In the genomic region with DNA sequence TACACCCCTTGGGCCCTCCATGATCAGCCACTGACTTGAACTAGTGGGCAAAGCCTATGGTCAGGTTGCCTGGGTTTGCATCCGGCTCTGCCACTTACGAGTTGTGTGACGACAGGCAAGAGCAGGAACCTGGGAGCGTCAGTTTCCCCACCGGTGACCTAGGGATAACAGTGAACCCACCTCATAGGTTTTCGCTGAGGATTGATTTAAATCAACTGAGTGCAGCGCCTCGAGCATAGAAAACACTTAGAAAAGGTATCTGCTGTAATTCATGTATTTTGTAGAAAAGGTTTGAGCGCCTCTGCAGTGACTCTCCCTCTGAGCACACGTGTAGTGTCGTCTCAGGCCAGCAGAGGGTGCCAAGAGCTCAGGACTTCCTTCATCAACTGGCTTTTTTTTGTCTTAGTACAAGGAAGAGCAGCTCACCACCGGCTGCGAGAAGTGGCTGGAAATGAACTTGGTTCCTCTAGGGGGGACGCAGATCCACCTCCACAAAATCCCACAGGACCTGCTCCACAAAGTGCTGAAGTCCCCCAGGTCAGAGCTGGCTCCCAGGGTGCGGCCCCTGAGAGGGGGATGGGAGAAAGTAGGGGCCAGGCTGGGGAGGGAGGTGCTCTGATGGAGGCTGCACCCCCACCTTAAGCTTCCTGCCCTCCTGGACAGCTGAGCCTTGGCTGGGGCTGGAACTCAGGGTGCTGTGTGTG, we compare ENCODE assay signal across 8 cellular contexts. TPM values are rescaled to one million over a fixed set of nuclear protein-coding genes. Genes with fewer than 3 reads are reported as not detected.
DNase-seq lines count a peak whose midpoint lies in the region; FAIRE-seq and TF ChIP-seq lines count a peak whose summit lies in the region.

No MANE protein-coding gene starts in this region.

- DNase-seq in D721Med (ENCODE audit: insufficient read length, low spot score) (peak; percentile 41), GOT3 (lab: John Stamatoyannopoulos, UW) (peak; percentile 51), NCI-H1048 (lab: John Stamatoyannopoulos, UW) (peak; percentile 13), T follicular helper cell (ENCODE audit: low read depth) (peak; percentile 37), amniotic epithelial cell (ENCODE audit: low read depth) (peak; percentile 63), left ventricle myocardium inferior (peak; percentile 63), putamen (ENCODE audit: low spot score) (peak; percentile 85), vagina (ENCODE audit: extremely low spot score in 2 of 2) (peak in 1 of 2 donors; percentile 85)

- no peak for FAIRE-seq in D721Med (lab: Jason Lieb, UNC)

- H3K27ac ChIP-seq in left ventricle myocardium inferior (replicated peaks) (no peak overlapping the region), vagina (no peak overlapping the region)

- intact Hi-C loops in left ventricle myocardium inferior (cut with micrococcal nuclease) (loop anchor here (2.0 to 5.0 kb wide), 3 partner anchors 44 to 269 kb away; no protein-coding TSS in a partner anchor), vagina (cut with DNase I) (loop anchor here (5.0 to 10.0 kb wide), 2 partner anchors 139 to 266 kb away; partner anchors contain the start of gene DMBT1)

- TF ChIP-seq CTCF in D721Med (IDR thresholded peaks at IDR 0.05; ENCODE audit: insufficient read depth, missing control alignments) (peak; percentile 86), left ventricle myocardium inferior (IDR thresholded peaks at IDR 0.05; ENCODE audit: borderline replicate concordance) (peak; percentile 93), vagina (IDR thresholded peaks at IDR 0.05) (peak; percentile 85 to 94 (median 93))

- no peaks in the 10 kb centered on the region for H3K36me3 ChIP-seq in left ventricle myocardium inferior
- H3K36me3 ChIP-seq in vagina = no peaks in the 10 kb centered on the region

- H3K9me3 ChIP-seq in left ventricle myocardium inferior (replicated peaks) (no peaks in the 10 kb centered on the region), vagina (no peaks in the 10 kb centered on the region)

- peak overlapping the region; percentile 41 for H3K4me3 ChIP-seq in left ventricle myocardium inferior
- H3K4me3 ChIP-seq in vagina = no peak overlapping the region

- H3K4me1 ChIP-seq in left ventricle myocardium inferior (peaks cover 8% of the 10 kb centered on the region), vagina (no peaks in the 10 kb centered on the region)

- TF ChIP-seq POLR2A in vagina (IDR thresholded peaks at IDR 0.05) = no peak

- no peaks in the 10 kb centered on the region for H3K27me3 ChIP-seq in left ventricle myocardium inferior (ENCODE audit: low read depth)
- no peaks in the 10 kb centered on the region for H3K27me3 ChIP-seq in vagina

RNA-seq across cellular contexts. Expression of gene BTBD16, which starts 27.7 kb away (rescaled TPM):
- total RNA-seq in left ventricle myocardium inferior = not detected
- not detected for total RNA-seq in vagina
